ENCODE assay signal across 12 cellular contexts in genomic region chr5:164255598-164256213, GRCh38.
DNase-seq lines count a peak whose midpoint lies in the region; ATAC-seq, FAIRE-seq and TF ChIP-seq lines count a peak whose summit lies in the region.
"Had no signal": no experiment of that assay in that cellular context is flagged by ENCODE, and none has a peak within 500 bp of the region (broad histone marks: within the 10 kb centered on the region; RNA-seq: fewer than 3 reads in every experiment).

No MANE protein-coding gene starts in this region.

- DNase-seq in DMS 273 (lab: John Stamatoyannopoulos, UW; ENCODE audit: unreplicated experiment) (peak; percentile 2), DMS 273 treated with DMSO at 0.1 percent for 48 hours (lab: John Stamatoyannopoulos, UW) (no peak), GM12878 (ENCODE audit: low read depth, low spot score) (no peak), hepatocyte (ENCODE audit: low spot score) (no peak), type B pancreatic cell (ENCODE audit: extremely low spot score, unreplicated experiment) (no peak), SK-N-SH (no peak), GM23248 (no peak), UCSD-AML1 (lab: John Stamatoyannopoulos, UW; ENCODE audit: unreplicated experiment) (no peak)
- DNase-seq: NCI-H187 had no signal

- H3K9me3 ChIP-seq in GM12878 (replicated peaks; ENCODE audit: control insufficient read depth, insufficient read depth, low read length): no peaks in the 10 kb centered on the region
- no peaks in the 10 kb centered on the region for H3K9me3 ChIP-seq in hepatocyte (ENCODE audit: low read depth)
- H3K9me3 ChIP-seq in SK-N-SH: no peaks in the 10 kb centered on the region
- H3K9me3 ChIP-seq in GM23248 (ENCODE audit: low read depth): peaks cover 4% of the 10 kb centered on the region
- H3K9me3 ChIP-seq: SJSA1 had no signal

- H3K79me2 ChIP-seq in GM12878 (ENCODE audit: control insufficient read depth, insufficient read depth, low read length) (no peaks in the 10 kb centered on the region), hepatocyte (no peaks in the 10 kb centered on the region), SK-N-SH (ENCODE audit: insufficient read depth) (no peaks in the 10 kb centered on the region), GM23248 (ENCODE audit: insufficient read depth) (no peaks in the 10 kb centered on the region)

- H3K36me3 Mint-ChIP-seq in type B pancreatic cell: no peaks in the 10 kb centered on the region

- H3K9me2 ChIP-seq in hepatocyte (replicated peaks; ENCODE audit: insufficient read depth) (no peaks in the 10 kb centered on the region), SK-N-SH (no peaks in the 10 kb centered on the region), GM23248 (ENCODE audit: insufficient read depth) (no peaks in the 10 kb centered on the region)

- H3K36me3 ChIP-seq in GM12878 (ENCODE audit: control insufficient read depth in 2 of 2, insufficient read depth in 2 of 2, low read length in 1 of 2) (no peaks in the 10 kb centered on the region), hepatocyte (replicated peaks; ENCODE audit: insufficient read depth, low read depth) (no peaks in the 10 kb centered on the region), SK-N-SH (replicated peaks in 1 of 2; ENCODE audit: control insufficient read depth in 1 of 2, insufficient read depth in 2 of 2, low read length in 1 of 2) (no peaks in the 10 kb centered on the region), GM23248 (ENCODE audit: low read depth) (no peaks in the 10 kb centered on the region)
- H3K36me3 ChIP-seq: SJSA1 had no signal

- H3K4me3 ChIP-seq in GM12878 (no peak overlapping the region), hepatocyte (no peak overlapping the region), SK-N-SH (ENCODE audit: low read depth in 2 of 2, low read length in 1 of 2) (no peak overlapping the region), GM23248 (no peak overlapping the region)
- H3K4me3 ChIP-seq: SJSA1 had no signal

- H3K9ac ChIP-seq in GM12878 (ENCODE audit: control insufficient read depth, insufficient read depth, low read length) (no peak overlapping the region), SK-N-SH (no peak overlapping the region), GM23248 (no peak overlapping the region)

- TF ChIP-seq POLR2A in GM12878 (IDR thresholded peaks at IDR 0.05; ENCODE audit: low read depth, low read length): no peak

- H3K9me3 Mint-ChIP-seq in type B pancreatic cell: no peaks in the 10 kb centered on the region

- ATAC-seq in GM12878: no peak

- intact Hi-C loops in GM12878 (cut with micrococcal nuclease; ENCODE audit: unreplicated experiment): no loop called here

- BruUV-seq in GM12878 (replicated peaks; lab: Mats Ljungman, UMichigan): no TSS peak

- H3K4me1 Mint-ChIP-seq in type B pancreatic cell (ENCODE audit: unreplicated experiment): no peaks in the 10 kb centered on the region

- TF ChIP-seq CTCF in GM12878 (IDR thresholded peaks at IDR 0.05 in 2 of 3, conservative IDR thresholded peaks at IDR 0.05 in 1 of 3; ENCODE audit: control insufficient read depth in 2 of 3, extremely low read depth in 1 of 3, insufficient read depth in 1 of 3, low read depth in 3 of 3, low read length in 3 of 3): no peak
- TF ChIP-seq CTCF in hepatocyte (IDR thresholded peaks at IDR 0.05; ENCODE audit: poor library complexity): peak; percentile 1
- TF ChIP-seq CTCF in type B pancreatic cell (conservative IDR thresholded peaks at IDR 0.05): peak; percentile 41
- TF ChIP-seq CTCF in SK-N-SH (IDR thresholded peaks at IDR 0.05): no peak

- 22% methylated on average over 3 of the region's 3 CpGs for WGBS in GM12878 (ENCODE audit: insufficient coverage, insufficient replicate concordance, low lambda C conversion rate, missing lambda C conversion rate)
- WGBS in hepatocyte (ENCODE audit: low lambda C conversion rate, missing lambda C conversion rate): 67% methylated on average over 3 of the region's 3 CpGs
- WGBS in SK-N-SH (ENCODE audit: low lambda C conversion rate): 77% methylated on average over 3 of the region's 3 CpGs
- WGBS in GM23248 (ENCODE audit: low coverage in 1 of 2, low lambda C conversion rate in 2 of 2, missing lambda C conversion rate in 2 of 2), 2 experiments: 28 to 35% methylated on average over 3 of the region's 3 CpGs

- no peak for FAIRE-seq in GM12878 (lab: Jason Lieb, UNC)
- FAIRE-seq: GM19239 had no signal

- no peaks in the 10 kb centered on the region for H3K27me3 ChIP-seq in GM12878 (replicated peaks in 1 of 2; ENCODE audit: control insufficient read depth in 2 of 2, insufficient read depth in 2 of 2, low read length in 1 of 2)
- no peaks in the 10 kb centered on the region for H3K27me3 ChIP-seq in hepatocyte
- no peaks in the 10 kb centered on the region for H3K27me3 ChIP-seq in SK-N-SH (ENCODE audit: insufficient read depth)
- no peaks in the 10 kb centered on the region for H3K27me3 ChIP-seq in GM23248 (replicated peaks; ENCODE audit: insufficient read depth)
- H3K27me3 ChIP-seq: SJSA1 had no signal

- H2AFZ ChIP-seq in GM12878 (ENCODE audit: control insufficient read depth, low read depth, low read length) (no peak overlapping the region), hepatocyte (no peak overlapping the region), SK-N-SH (ENCODE audit: low read depth) (no peak overlapping the region), GM23248 (no peak overlapping the region)

- in situ Hi-C loops in GM12878 (cut with MboI): no loop called here
- in situ Hi-C loops in GM23248 (cut with MboI): no loop called here

- no peaks in the 10 kb centered on the region for H3K4me1 ChIP-seq in GM12878 (ENCODE audit: control insufficient read depth, insufficient read depth, low read length)
- H3K4me1 ChIP-seq in hepatocyte (ENCODE audit: insufficient read depth): no peaks in the 10 kb centered on the region
- H3K4me1 ChIP-seq in SK-N-SH (ENCODE audit: control insufficient read depth in 1 of 2, insufficient read depth in 2 of 2, low read depth in 1 of 2, low read length in 1 of 2): no peaks in the 10 kb centered on the region
- no peaks in the 10 kb centered on the region for H3K4me1 ChIP-seq in GM23248 (ENCODE audit: insufficient read depth)
- H3K4me1 ChIP-seq: SJSA1 had no signal

- H3K4me2 ChIP-seq in GM12878 (ENCODE audit: control insufficient read depth, insufficient read depth) (no peak overlapping the region), hepatocyte (no peak overlapping the region), SK-N-SH (no peak overlapping the region), GM23248 (ENCODE audit: unreplicated experiment) (no peak overlapping the region)

- H4K20me1 ChIP-seq in GM12878 (ENCODE audit: control insufficient read depth, insufficient read depth) (no peaks in the 10 kb centered on the region), hepatocyte (ENCODE audit: insufficient read depth, poor library complexity, severe bottlenecking) (no peaks in the 10 kb centered on the region), SK-N-SH (ENCODE audit: insufficient read depth) (no peaks in the 10 kb centered on the region), GM23248 (ENCODE audit: insufficient read depth) (no peaks in the 10 kb centered on the region)

- SMC1A ChIA-PET in GM12878 (lab: Charles Lee; ENCODE audit: uncharacterized antibody, unreplicated experiment): interaction anchor here (1.1 to 1.7 kb wide), 4 partner anchors 9 to 248 kb away, joined by 3 to 6 read pairs (median 3); no protein-coding TSS in a partner anchor

- H3K27ac ChIP-seq in GM12878 (ENCODE audit: control insufficient read depth, insufficient read depth): no peak overlapping the region
- no peak overlapping the region for H3K27ac ChIP-seq in hepatocyte
- no peak overlapping the region for H3K27ac ChIP-seq in SK-N-SH (ENCODE audit: low read depth in 2 of 2, low read length in 1 of 2)
- no peak overlapping the region for H3K27ac ChIP-seq in GM23248
- H3K27ac ChIP-seq: 22Rv1, SJSA1 had no signal

- H3F3A ChIP-seq in SK-N-SH (replicated peaks; ENCODE audit: insufficient read depth) (no peaks in the 10 kb centered on the region), GM23248 (ENCODE audit: insufficient read depth) (no peaks in the 10 kb centered on the region)

- H3K27ac Mint-ChIP-seq in type B pancreatic cell: no peak overlapping the region

- TF ChIP-seq RAD21 in GM12878 (IDR thresholded peaks at IDR 0.05; ENCODE audit: insufficient read depth, low read depth, low read length) (no peak), SK-N-SH (IDR thresholded peaks at IDR 0.05; ENCODE audit: low read length) (no peak)

- RAD21 ChIA-PET in GM12878 (lab: Charles Lee; ENCODE audit: unreplicated experiment): no interaction called here

- CTCF ChIA-PET in GM12878 (lab: Yijun Ruan, JAX) (interaction anchor here (1.7 kb wide), 1 partner anchor 9 kb away, joined by 7 read pairs; no protein-coding TSS in a partner anchor), SK-N-SH (lab: Yijun Ruan, JAX) (no interaction called here)

- TF ChIP-seq EP300 in GM12878 (IDR thresholded peaks at IDR 0.05; ENCODE audit: borderline replicate concordance in 1 of 2, control insufficient read depth in 1 of 2, low read depth in 2 of 2, low read length in 2 of 2): no peak
- TF ChIP-seq EP300 in SK-N-SH (IDR thresholded peaks at IDR 0.05; ENCODE audit: borderline replicate concordance in 1 of 2, low read depth in 1 of 2, low read length in 1 of 2): no peak

- POLR2A ChIA-PET in GM12878 (lab: Charles Lee) (no interaction called here), SK-N-SH (lab: Yijun Ruan, JAX) (no interaction called here)

- peaks cover 9% of the 10 kb centered on the region for H3K27me3 Mint-ChIP-seq in type B pancreatic cell

- H3K4me3 Mint-ChIP-seq in type B pancreatic cell: no peak overlapping the region

TF ChIP-seq in GM12878, 131 proteins besides CTCF, POLR2A, EP300 and RAD21:
- TF ChIP-seq ZNF24 (IDR thresholded peaks at IDR 0.05) (peak; percentile 59; the same call in 1 of the 2 replicates), EZH2 (IDR thresholded peaks at IDR 0.05; ENCODE audit: borderline replicate concordance, control insufficient read depth, low read depth, low read length) (no peak)

TF ChIP-seq in SK-N-SH, 30 proteins besides CTCF, POLR2A, EP300 and RAD21 (continues in another document):
- TF ChIP-seq GABPA (IDR thresholded peaks at IDR 0.05; ENCODE audit: low read depth): no peak
- TF ChIP-seq GATA2 (CRISPR knock-in tag; IDR thresholded peaks at IDR 0.05): no peak
- no peak for TF ChIP-seq RCOR1 (IDR thresholded peaks at IDR 0.05; ENCODE audit: low read length)
- TF ChIP-seq SMC3 (IDR thresholded peaks at IDR 0.05; ENCODE audit: low read depth, low read length): no peak
- no peak for TF ChIP-seq FOXM1 (IDR thresholded peaks at IDR 0.05; ENCODE audit: low read depth)
- no peak for TF ChIP-seq SIN3A (IDR thresholded peaks at IDR 0.05; ENCODE audit: borderline replicate concordance, low read depth, low read length)
- TF ChIP-seq, protein P1, sequence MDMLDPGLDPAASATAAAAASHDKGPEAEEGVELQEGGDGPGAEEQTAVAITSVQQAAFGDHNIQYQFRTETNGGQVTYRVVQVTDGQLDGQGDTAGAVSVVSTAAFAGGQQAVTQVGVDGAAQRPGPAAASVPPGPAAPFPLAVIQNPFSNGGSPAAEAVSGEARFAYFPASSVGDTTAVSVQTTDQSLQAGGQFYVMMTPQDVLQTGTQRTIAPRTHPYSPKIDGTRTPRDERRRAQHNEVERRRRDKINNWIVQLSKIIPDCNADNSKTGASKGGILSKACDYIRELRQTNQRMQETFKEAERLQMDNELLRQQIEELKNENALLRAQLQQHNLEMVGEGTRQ (IDR thresholded peaks at IDR 0.05; ENCODE audit: borderline replicate concordance, low read depth, low read length): no peak
- TF ChIP-seq MEF2A (IDR thresholded peaks at IDR 0.05; ENCODE audit: borderline replicate concordance, low read depth): no peak

Comparison
In these comparisons a context has a peak if more than half of its experiments do, and no peak if none do; other contexts are left out.
1. CTCF ChIP-seq: peak in hepatocyte (single experiment) and type B pancreatic cell (single experiment); none in GM12878 (0 of 3) and SK-N-SH (single experiment).